Comparison of ENCODE assay signal across 1 cellular context in genomic region chr10:100565206-100565985, GRCh38.
TF ChIP-seq lines count a peak whose summit lies in the region.

No MANE protein-coding gene starts in this region.

TF ChIP-seq in H1, 55 proteins besides CTCF, POLR2A, EP300 and RAD21:
- TF ChIP-seq POU5F1 (IDR thresholded peaks at IDR 0.05; ENCODE audit: low read depth, low read length) (no peak), SAP30 (IDR thresholded peaks at IDR 0.05; ENCODE audit: insufficient read depth, insufficient replicate concordance, low read length) (no peak), JUN (IDR thresholded peaks at IDR 0.05; ENCODE audit: low read depth, low read length) (no peak), CBX8 (IDR thresholded peaks at IDR 0.05; ENCODE audit: borderline replicate concordance, low read depth, low read length) (no peak), GTF2F1 (IDR thresholded peaks at IDR 0.05; ENCODE audit: borderline replicate concordance, low read depth, low read length) (no peak), TEAD4 (IDR thresholded peaks at IDR 0.05; ENCODE audit: low read depth, low read length) (no peak), CHD2 (IDR thresholded peaks at IDR 0.05; ENCODE audit: low read length) (no peak), EGR1 (IDR thresholded peaks at IDR 0.05; ENCODE audit: borderline replicate concordance, low read depth, low read length) (no peak), FOSL1 (IDR thresholded peaks at IDR 0.05; ENCODE audit: insufficient read depth, low read depth, low read length) (no peak), GABPA (IDR thresholded peaks at IDR 0.05; ENCODE audit: borderline replicate concordance, insufficient read depth, low read length) (no peak), MAX (IDR thresholded peaks at IDR 0.05) (no peak), MAFK (IDR thresholded peaks at IDR 0.05; ENCODE audit: low read depth, low read length) (no peak), ATF3 (IDR thresholded peaks at IDR 0.05; ENCODE audit: insufficient read depth, low read depth, low read length) (no peak), SP1 (IDR thresholded peaks at IDR 0.05; ENCODE audit: low read depth, low read length) (no peak), RBBP5 (IDR thresholded peaks at IDR 0.05; ENCODE audit: borderline replicate concordance, low read depth, low read length) (no peak), KDM5A (IDR thresholded peaks at IDR 0.05; ENCODE audit: low read length) (no peak), RNF2 (IDR thresholded peaks at IDR 0.05; ENCODE audit: borderline replicate concordance, low read depth, low read length, missing control alignments, poor library complexity, severe bottlenecking) (no peak), CREB1 (IDR thresholded peaks at IDR 0.05) (no peak)
